Comparison of ENCODE assay signal across 12 cellular contexts in the genomic region with DNA sequence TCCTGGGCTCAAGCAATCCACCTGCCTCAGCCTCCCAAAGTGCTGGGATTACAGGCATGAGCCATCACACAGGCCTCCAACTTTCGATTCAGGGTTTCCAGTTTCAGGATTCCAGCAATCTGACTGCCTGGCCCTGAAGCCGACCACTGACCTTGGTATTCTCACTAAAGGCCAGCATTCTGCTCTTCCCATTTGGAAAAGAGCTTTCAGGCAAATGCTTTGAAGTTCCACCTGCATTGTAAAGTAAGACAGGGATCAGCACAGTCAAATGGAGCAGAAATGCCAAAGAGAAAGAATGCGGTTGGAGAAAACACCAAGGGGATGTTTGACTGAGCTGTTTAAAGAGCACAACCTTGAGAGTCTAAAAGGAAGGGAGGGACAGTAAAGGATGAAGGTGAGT.
A peak's percentile ranks its signal among the peaks of the same experiment; 100 is the strongest.
DNase-seq lines count a peak whose midpoint lies in the region; ATAC-seq and TF ChIP-seq lines count a peak whose summit lies in the region.
"Had no signal": no experiment of that assay in that cellular context is flagged by ENCODE, and none has a peak within 500 bp of the region (broad histone marks: within the 10 kb centered on the region; RNA-seq: fewer than 3 reads in every experiment).

No MANE protein-coding gene starts in this region.

- no peak for ATAC-seq in CD8-positive, alpha-beta T cell
- ATAC-seq in T-helper 17 cell, result no peak

- H3K4me1 Mint-ChIP-seq in CD8-positive, alpha-beta T cell (ENCODE audit: low read depth), result peaks cover 26% of the 10 kb centered on the region
- peaks cover 20% of the 10 kb centered on the region for H3K4me1 Mint-ChIP-seq in T-helper 17 cell

- H3K27me3 Mint-ChIP-seq in CD8-positive, alpha-beta T cell (ENCODE audit: low read depth), result no peaks in the 10 kb centered on the region
- H3K27me3 Mint-ChIP-seq in T-helper 17 cell, result no peaks in the 10 kb centered on the region

- H3K4me3 ChIP-seq in CD8-positive, alpha-beta T cell (ENCODE audit: low read depth, low read length), result no peak overlapping the region
- H3K4me3 ChIP-seq in esophagus (ENCODE audit: low read depth in 1 of 2, low read length in 2 of 2), result no peak overlapping the region
- no peak overlapping the region for H3K4me3 ChIP-seq in skeletal muscle tissue (ENCODE audit: low read length in 3 of 3)
- H3K4me3 ChIP-seq: lung, ovary had no signal

- TF ChIP-seq CTCF in CD8-positive, alpha-beta T cell (IDR thresholded peaks at IDR 0.05), result no peak

- CTCF ChIA-PET in CD8-positive, alpha-beta T cell (lab: Charles Lee), result interaction anchor here (0.7 to 3.9 kb wide), 8 partner anchors 10 to 485 kb away, joined by 3 to 15 read pairs (median 4); no protein-coding TSS in a partner anchor

- H3K4me1 ChIP-seq in CD8-positive, alpha-beta T cell (ENCODE audit: insufficient read depth, low read length), result peaks cover 14% of the 10 kb centered on the region
- H3K4me1 ChIP-seq in esophagus (ENCODE audit: control insufficient read depth in 2 of 2, insufficient read depth in 2 of 2, low read length in 1 of 2), result peaks cover 0 to 2% of the 10 kb centered on the region in 2 donors
- peaks cover 3 to 11% (median 10%) of the 10 kb centered on the region in 3 donors for H3K4me1 ChIP-seq in skeletal muscle tissue (ENCODE audit: control insufficient read depth in 3 of 3, insufficient read depth in 3 of 3, low read length in 3 of 3)

- H3K9ac ChIP-seq in skeletal muscle tissue (ENCODE audit: low read depth in 1 of 3, low read length in 3 of 3), result no peak overlapping the region

- no peaks in the 10 kb centered on the region for H3K27me3 ChIP-seq in CD8-positive, alpha-beta T cell (ENCODE audit: insufficient read depth, low read length)
- H3K27me3 ChIP-seq in esophagus (ENCODE audit: control insufficient read depth in 1 of 2, insufficient read depth in 2 of 2, low read length in 2 of 2), result no peaks in the 10 kb centered on the region
- no peaks in the 10 kb centered on the region for H3K27me3 ChIP-seq in skeletal muscle tissue (ENCODE audit: control insufficient read depth in 3 of 3, insufficient read depth in 3 of 3, low read length in 3 of 3)
- H3K27me3 ChIP-seq: ovary had no signal

- no peaks in the 10 kb centered on the region for H3K9me3 ChIP-seq in CD8-positive, alpha-beta T cell (ENCODE audit: low read length)
- H3K9me3 ChIP-seq in T-helper 17 cell (ENCODE audit: control insufficient read depth, low read length, poor library complexity, severe bottlenecking), result no peaks in the 10 kb centered on the region
- no peaks in the 10 kb centered on the region for H3K9me3 ChIP-seq in esophagus (ENCODE audit: control insufficient read depth in 2 of 2, insufficient read depth in 1 of 2, low read depth in 1 of 2, low read length in 1 of 2)
- no peaks in the 10 kb centered on the region for H3K9me3 ChIP-seq in skeletal muscle tissue (ENCODE audit: control insufficient read depth in 3 of 3, low read length in 3 of 3)
- H3K9me3 ChIP-seq: ovary had no signal

- H3K36me3 ChIP-seq in CD8-positive, alpha-beta T cell (ENCODE audit: insufficient read depth, low read length), result no peaks in the 10 kb centered on the region
- H3K36me3 ChIP-seq in esophagus (ENCODE audit: control insufficient read depth in 2 of 2, insufficient read depth in 2 of 2, low read length in 1 of 2) (no peaks in the 10 kb centered on the region), skeletal muscle tissue (ENCODE audit: control insufficient read depth in 3 of 3, insufficient read depth in 3 of 3, low read length in 3 of 3) (no peaks in the 10 kb centered on the region)
- H3K36me3 ChIP-seq: ovary had no signal

- POLR2A ChIA-PET in CD8-positive, alpha-beta T cell (lab: Charles Lee), result interaction anchor here (1.1 to 3.9 kb wide), 5 partner anchors 13 to 203 kb away, joined by 3 to 22 read pairs (median 4); no protein-coding TSS in a partner anchor

- intact Hi-C loops in CD8-positive, alpha-beta T cell (cut with DNase I, micrococcal nuclease), result no loop called here

- H3K27ac Mint-ChIP-seq in CD8-positive, alpha-beta T cell, result peak overlapping the region; percentile 91
- H3K27ac Mint-ChIP-seq in T-helper 17 cell, result peak overlapping the region; percentile 54

- no peak for DNase-seq in CD8-positive, alpha-beta T cell
- DNase-seq in T-helper 17 cell (no peak), D341Med (ENCODE audit: low spot score) (no peak), NCI-H226 (no peak), HPDE6-E6E7 (ENCODE audit: extremely low spot score) (no peak), nucleus accumbens (lab: John Stamatoyannopoulos, UW) (no peak)
- DNase-seq: NCI-H1092 treated with DMSO at 0.1 percent for 48 hours, ovary had no signal

- no peaks in the 10 kb centered on the region for H3K36me3 Mint-ChIP-seq in CD8-positive, alpha-beta T cell
- H3K36me3 Mint-ChIP-seq in T-helper 17 cell (ENCODE audit: low read depth), result no peaks in the 10 kb centered on the region

- peak overlapping the region; percentile 35 for H3K4me3 Mint-ChIP-seq in CD8-positive, alpha-beta T cell
- peak overlapping the region; percentile 39 for H3K4me3 Mint-ChIP-seq in T-helper 17 cell

- no peak overlapping the region for H3K27ac ChIP-seq in CD8-positive, alpha-beta T cell (ENCODE audit: low read depth, low read length)
- H3K27ac ChIP-seq in esophagus (ENCODE audit: low read depth in 2 of 2, low read length in 1 of 2), result peak overlapping the region; percentile 28 to 75
- H3K27ac ChIP-seq in skeletal muscle tissue (ENCODE audit: low read depth, low read length), result peak overlapping the region; percentile 38
- H3K27ac ChIP-seq: C4-2B, ovary had no signal

- 65 to 76% methylated on average over 3 of the region's 3 CpGs for WGBS in esophagus, 2 donors

- H3K9me3 Mint-ChIP-seq in CD8-positive, alpha-beta T cell, result no peaks in the 10 kb centered on the region
